ENCODE assay signal across 14 cellular contexts in genomic region chr9:3888496-3888858, GRCh38.
"Had no signal": no experiment of that assay in that cellular context is flagged by ENCODE, and none has a peak within 500 bp of the region (broad histone marks: within the 10 kb centered on the region; RNA-seq: fewer than 3 reads in every experiment).

No MANE protein-coding gene starts in this region.

- H3K9me3 Mint-ChIP-seq: activated CD4-positive, alpha-beta T cell treated with anti-CD3 and anti-CD28 coated beads, Interleukin-2, amount 10 ng/mL, durations not matched to agents 7 days and 5 days; stimulated activated naive B cell treated with anti-CD40 and anti-IgM and Interleukin-4, amounts not matched to agents 10 μg/mL and 1 μg/mL and 100 μg/mL, for 72 hours; T-cell had no signal

- H3K4me1 ChIP-seq: heart right ventricle, pancreas, upper lobe of right lung had no signal

- H3K9me3 ChIP-seq: heart right ventricle, pancreas, upper lobe of right lung had no signal

- H3K36me3 Mint-ChIP-seq: stimulated activated naive B cell treated with anti-CD40 and anti-IgM and Interleukin-4, amounts not matched to agents 10 μg/mL and 1 μg/mL and 100 μg/mL, for 72 hours; T-cell had no signal

- H3K36me3 ChIP-seq: heart right ventricle, pancreas, upper lobe of right lung, WERI-Rb-1 had no signal

- H3K27ac Mint-ChIP-seq: activated CD4-positive, alpha-beta T cell treated with anti-CD3 and anti-CD28 coated beads, Interleukin-2, amount 10 ng/mL, durations not matched to agents 7 days and 5 days; stimulated activated naive B cell treated with anti-CD40 and anti-IgM and Interleukin-4, amounts not matched to agents 10 μg/mL and 1 μg/mL and 100 μg/mL, for 72 hours; T-cell had no signal

- ATAC-seq: heart right ventricle; left ventricle myocardium superior; pancreas; stimulated activated naive B cell treated with anti-CD40 and anti-IgM and Interleukin-4, amounts not matched to agents 10 μg/mL and 1 μg/mL and 100 μg/mL, for 72 hours; T-cell; upper lobe of right lung had no signal

- H3K4me3 ChIP-seq: heart right ventricle, pancreas, upper lobe of right lung had no signal

- H3K27ac ChIP-seq: heart right ventricle, pancreas, upper lobe of right lung, WERI-Rb-1 had no signal

- H3K4me3 Mint-ChIP-seq: activated CD4-positive, alpha-beta T cell treated with anti-CD3 and anti-CD28 coated beads, Interleukin-2, amount 10 ng/mL, durations not matched to agents 7 days and 5 days; stimulated activated naive B cell treated with anti-CD40 and anti-IgM and Interleukin-4, amounts not matched to agents 10 μg/mL and 1 μg/mL and 100 μg/mL, for 72 hours; T-cell had no signal

- H3K4me1 Mint-ChIP-seq: stimulated activated naive B cell treated with anti-CD40 and anti-IgM and Interleukin-4, amounts not matched to agents 10 μg/mL and 1 μg/mL and 100 μg/mL, for 72 hours; T-cell had no signal

- H3K27me3 ChIP-seq: heart right ventricle, pancreas, upper lobe of right lung had no signal

- H3K27me3 Mint-ChIP-seq: activated CD4-positive, alpha-beta T cell treated with anti-CD3 and anti-CD28 coated beads, Interleukin-2, amount 10 ng/mL, durations not matched to agents 7 days and 5 days had no signal

- FAIRE-seq: colon, frontal cortex, pancreas had no signal

- DNase-seq: activated CD4-positive, alpha-beta T cell treated with anti-CD3 and anti-CD28 coated beads, Interleukin-2, amount 10 ng/mL, durations not matched to agents 7 days and 5 days; activated CD8-positive, alpha-beta memory T cell treated with anti-CD3 and anti-CD28 coated beads, Interleukin-2, amount 50 U/mL, for 4 hours; activated gamma-delta T cell; heart right ventricle; islet precursor cell; left ventricle myocardium superior; pancreas; retina; stimulated activated naive B cell treated with anti-CD40 and anti-IgM and Interleukin-4, amounts not matched to agents 10 μg/mL and 1 μg/mL and 100 μg/mL, for 72 hours; T-cell; upper lobe of right lung; WERI-Rb-1 had no signal
